8 cellular contexts compared by ENCODE assay signal in genomic region chr19:15869109-15869555, GRCh38. TPM values are rescaled to one million over a fixed set of nuclear protein-coding genes. Genes with fewer than 3 reads are reported as not detected.
DNase-seq lines count a peak whose midpoint lies in the region; ATAC-seq, FAIRE-seq and TF ChIP-seq lines count a peak whose summit lies in the region.

No MANE protein-coding gene starts in this region.

- DNase-seq in LoVo (ENCODE audit: low spot score) (peak; percentile 43), UCSD-AML1 (lab: John Stamatoyannopoulos, UW; ENCODE audit: unreplicated experiment) (peak; percentile 13), coronary artery (ENCODE audit: low spot score) (no peak), medulla oblongata (ENCODE audit: extremely low spot score) (peak; percentile 58), vagina (ENCODE audit: extremely low spot score in 2 of 2) (no peak)

- no peaks in the 10 kb centered on the region for H3K9me3 ChIP-seq in vagina

- peak; percentile 23 for TF ChIP-seq CTCF in coronary artery (IDR thresholded peaks at IDR 0.05)
- TF ChIP-seq CTCF in vagina (IDR thresholded peaks at IDR 0.05): peak; percentile 31 to 69 (median 35)

- no peak for ATAC-seq in HG03196 (IDR thresholded peaks at IDR 0.05; ENCODE audit: unreplicated experiment)
- ATAC-seq in GM19035 (IDR thresholded peaks at IDR 0.05; ENCODE audit: unreplicated experiment): no peak

- no peaks in the 10 kb centered on the region for H3K27me3 ChIP-seq in vagina

- intact Hi-C loops in vagina (cut with DNase I): no loop called here

- H3K4me3 ChIP-seq in coronary artery (no peak overlapping the region), vagina (no peak overlapping the region)

- peak; percentile 79 for FAIRE-seq in G401.6 (lab: Jason Lieb, UNC)

- TF ChIP-seq POLR2A in vagina (IDR thresholded peaks at IDR 0.05): no peak

- H3K36me3 ChIP-seq in vagina: no peaks in the 10 kb centered on the region

- no peak overlapping the region for H3K27ac ChIP-seq in coronary artery
- no peak overlapping the region for H3K27ac ChIP-seq in vagina

- no peaks in the 10 kb centered on the region for H3K4me1 ChIP-seq in vagina

RNA-seq across cellular contexts. Expression of gene CYP4F2, which starts 28.7 kb away (rescaled TPM):
- 6.9 TPM for total RNA-seq in vagina

RNA-seq across cellular contexts. Expression of gene OR10H1, which starts 53.7 kb away (rescaled TPM):
- total RNA-seq in vagina: not detected

Comparison
In these comparisons a context has a peak if more than half of its experiments do, and no peak if none do; other contexts are left out.
1. DNase-seq: peak in LoVo (single experiment), UCSD-AML1 (single experiment) and medulla oblongata (single experiment); none in coronary artery (single experiment) and vagina (0 of 2).